In genomic region chr11:96389604-96390402, GRCh38 we compare ENCODE assay signal across 8 cellular contexts. TPM values are rescaled to one million over a fixed set of nuclear protein-coding genes. Genes with fewer than 3 reads are reported as not detected.
DNase-seq lines count a peak whose midpoint lies in the region; ATAC-seq and TF ChIP-seq lines count a peak whose summit lies in the region.

Gene CCDC82 (minus strand): TSS chr11:96389912. CDS start chr11:96384747, 5,165 bp downstream.
Gene JRKL (plus strand): TSS chr11:96390013. CDS start chr11:96390650, 637 bp downstream.

- peaks cover 15% of the 10 kb centered on the region for H3K4me1 Mint-ChIP-seq in activated T-helper 17 cell treated with anti-CD3 and anti-CD28 coated beads, Interleukin-2, amount 50 U/mL, for 72 hours
- H3K4me1 Mint-ChIP-seq in nephron: peaks cover 35% of the 10 kb centered on the region

- peak within 1 kb of the TSS; percentile 87 for H3K4me3 ChIP-seq in fibroblast of pulmonary artery (replicated peaks; ENCODE audit: low read depth, low read length)

- DNase-seq in EH (ENCODE audit: low read depth) (peak; percentile 96), GOT3 (lab: John Stamatoyannopoulos, UW) (peak; percentile 32), LHCN-M2 (ENCODE audit: low read depth) (peak; percentile 92), RPMI7951 (ENCODE audit: low read depth) (peak; percentile 94), fibroblast of pulmonary artery (ENCODE audit: low read depth) (peak; percentile 94)
- peak; percentile 99 for DNase-seq in stimulated activated naive CD8-positive, alpha-beta T cell treated with anti-CD3 and anti-CD28 coated beads, Interleukin-15, Interleukin-2, amounts not matched to agents 100 U/mL and 50 U/mL, for 24 hours

- H3K4me3 Mint-ChIP-seq in activated T-helper 17 cell treated with anti-CD3 and anti-CD28 coated beads, Interleukin-2, amount 50 U/mL, for 72 hours: peak within 1 kb of the TSS; percentile 95
- H3K4me3 Mint-ChIP-seq in nephron: peak within 1 kb of the TSS; percentile 85 to 100 (median 99)

- H3K9me3 Mint-ChIP-seq in activated T-helper 17 cell treated with anti-CD3 and anti-CD28 coated beads, Interleukin-2, amount 50 U/mL, for 72 hours: no peaks in the 10 kb centered on the region
- H3K9me3 Mint-ChIP-seq in nephron: peaks cover 7% of the 10 kb centered on the region

- ATAC-seq in activated T-helper 17 cell treated with anti-CD3 and anti-CD28 coated beads, Interleukin-2, amount 50 U/mL, for 72 hours (replicated peaks): peak; percentile 97
- ATAC-seq in stimulated activated naive CD8-positive, alpha-beta T cell treated with anti-CD3 and anti-CD28 coated beads, Interleukin-15, Interleukin-2, amounts not matched to agents 100 U/mL and 50 U/mL, for 24 hours: peak; percentile 97

- peaks cover 33% of the 10 kb centered on the region for H3K36me3 Mint-ChIP-seq in activated T-helper 17 cell treated with anti-CD3 and anti-CD28 coated beads, Interleukin-2, amount 50 U/mL, for 72 hours (ENCODE audit: low read depth)
- peaks cover 29% of the 10 kb centered on the region for H3K36me3 Mint-ChIP-seq in nephron (ENCODE audit: low read depth)

- H3K27me3 Mint-ChIP-seq in activated T-helper 17 cell treated with anti-CD3 and anti-CD28 coated beads, Interleukin-2, amount 50 U/mL, for 72 hours: no peaks in the 10 kb centered on the region
- no peaks in the 10 kb centered on the region for H3K27me3 Mint-ChIP-seq in nephron (ENCODE audit: low read depth)

- TF ChIP-seq CTCF in fibroblast of pulmonary artery (IDR thresholded peaks at IDR 0.05; ENCODE audit: low read length, missing control alignments) (no peak), nephron (IDR thresholded peaks at IDR 0.05; ENCODE audit: unreplicated experiment in 3 of 3) (no peak)

- peak within 1 kb of the TSS; percentile 94 for H3K27ac Mint-ChIP-seq in activated T-helper 17 cell treated with anti-CD3 and anti-CD28 coated beads, Interleukin-2, amount 50 U/mL, for 72 hours
- peak within 1 kb of the TSS; percentile 69 to 99 (median 99) for H3K27ac Mint-ChIP-seq in nephron

RNA-seq across cellular contexts. Expression of gene CCDC82, which starts in this region (rescaled TPM):
- 17.6 and 23.6 TPM in 2 replicates for total RNA-seq in LHCN-M2 (2014; rRNA removed)
- 9.3 TPM for polyA plus RNA-seq in LHCN-M2 (2012)
- total RNA-seq in RPMI7951 (2014; rRNA removed; shearing (Covaris generic)): 16.0 and 19.3 TPM in 2 replicates
- 10 to 100 TPM; 25.1 to 29.0 TPM for total RNA-seq in activated T-helper 17 cell treated with anti-CD3 and anti-CD28 coated beads, Interleukin-2, amount 50 U/mL, for 72 hours

RNA-seq across cellular contexts. Expression of gene JRKL, which starts in this region (rescaled TPM):
- 6.6 and 7.3 TPM in 2 replicates for total RNA-seq in LHCN-M2 (2014; rRNA removed)
- 4.0 TPM for polyA plus RNA-seq in LHCN-M2 (2012)
- 9.4 TPM in 2 replicates for total RNA-seq in RPMI7951 (2014; rRNA removed; shearing (Covaris generic))
- total RNA-seq in activated T-helper 17 cell treated with anti-CD3 and anti-CD28 coated beads, Interleukin-2, amount 50 U/mL, for 72 hours: 10 to 100 TPM in 1 of 2 donors, 1 to 10 TPM in 1; 7.3 to 12.8 TPM

Comparison
In these comparisons a context has a peak if more than half of its experiments do, and no peak if none do; other contexts are left out.
1. Peak in every context shown above with its lines: DNase-seq, ATAC-seq and H3K4me3 ChIP-seq.
2. DNase-seq: peak in every context shown above with its lines; median percentile 99 in stimulated activated naive CD8-positive, alpha-beta T cell treated with anti-CD3 and anti-CD28 coated beads, Interleukin-15, Interleukin-2, amounts not matched to agents 100 U/mL and 50 U/mL, for 24 hours; 96 in EH; 94 in RPMI7951; 94 in fibroblast of pulmonary artery; 92 in LHCN-M2; 32 in GOT3.